19 cellular contexts compared by ENCODE assay signal in the genomic region with DNA sequence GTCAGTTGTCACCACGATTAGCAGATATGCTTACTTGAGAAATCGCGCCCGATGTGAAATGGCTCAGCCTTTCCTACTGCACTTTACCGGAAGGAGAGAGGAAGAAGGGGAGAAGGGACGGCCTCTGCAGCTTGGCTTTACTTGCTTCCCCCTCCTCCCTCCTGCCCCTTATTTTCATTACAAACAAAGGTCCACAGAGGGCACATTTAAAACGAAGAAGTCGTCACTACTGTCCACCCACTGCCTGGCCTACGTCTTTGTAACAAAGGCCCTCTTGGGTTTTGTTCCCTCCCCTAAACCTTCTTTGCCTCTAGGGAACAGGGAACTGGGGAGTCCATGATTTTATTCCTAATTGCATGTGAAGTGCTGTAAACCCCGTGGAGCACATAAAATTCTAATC.
"Had no signal": no experiment of that assay in that cellular context is flagged by ENCODE, and none has a peak within 500 bp of the region (broad histone marks: within the 10 kb centered on the region; RNA-seq: fewer than 3 reads in every experiment).

No MANE protein-coding gene starts in this region.

- H3K36me3 ChIP-seq: left lung, ovary, sigmoid colon, thyroid gland had no signal

- H3K9me3 ChIP-seq: left lung, ovary, sigmoid colon, thyroid gland had no signal

- ATAC-seq: activated CD8-positive, alpha-beta T cell treated with anti-CD3 and anti-CD28 coated beads, Interleukin-2, amount 10 ng/mL, durations not matched to agents 7 days and 5 days; activated naive CD8-positive, alpha-beta T cell treated with anti-CD3 and anti-CD28 coated beads, Interleukin-2, amount 50 U/mL, for 24 hours; activated T-cell treated with anti-CD3 and anti-CD28 coated beads, Interleukin-2, amount 50 U/mL, for 4 hours; esophagus mucosa; left lung; stimulated activated naive B cell treated with anti-CD40 and anti-IgM and Interleukin-4, amounts not matched to agents 10 μg/mL and 1 μg/mL and 100 μg/mL, for 72 hours had no signal

- H3K4me3 ChIP-seq: left lung, ovary, sigmoid colon, thyroid gland had no signal

- H3K27me3 ChIP-seq: left lung, ovary, sigmoid colon, thyroid gland had no signal

- H3K4me1 ChIP-seq: left lung, sigmoid colon, thyroid gland had no signal

- H3K27ac ChIP-seq: left lung, ovary, sigmoid colon, thyroid gland had no signal

- FAIRE-seq: kidney had no signal

- DNase-seq: activated CD4-positive, alpha-beta T cell treated with anti-CD3 and anti-CD28 coated beads, Interleukin-2, amount 10 ng/mL, durations not matched to agents 7 days and 5 days; activated CD8-positive, alpha-beta T cell treated with anti-CD3 and anti-CD28 coated beads, Interleukin-2, amount 10 ng/mL, durations not matched to agents 7 days and 5 days; activated effector memory CD4-positive, alpha-beta T cell treated with Interleukin-2 at 50 U/mL for 16 hours; activated naive CD4-positive, alpha-beta T cell treated with anti-CD3 and anti-CD28 coated beads, Interleukin-2, amount 10 ng/mL, durations not matched to agents 7 days and 5 days; activated naive CD8-positive, alpha-beta T cell treated with anti-CD3 and anti-CD28 coated beads, Interleukin-2, amount 50 U/mL, for 24 hours; activated T-cell treated with anti-CD3 and anti-CD28 coated beads, Interleukin-2, amount 50 U/mL, for 4 hours; anterior cingulate cortex; cortex of kidney; effector CD4-positive, alpha-beta T cell; hippocampal formation; kidney; left lung; midbrain; ovary; sigmoid colon; stimulated activated naive B cell treated with anti-CD40 and anti-IgM and Interleukin-4, amounts not matched to agents 10 μg/mL and 1 μg/mL and 100 μg/mL, for 72 hours; T1000; thyroid gland had no signal
